ENCODE assay signal across 9 cellular contexts in the genomic region with DNA sequence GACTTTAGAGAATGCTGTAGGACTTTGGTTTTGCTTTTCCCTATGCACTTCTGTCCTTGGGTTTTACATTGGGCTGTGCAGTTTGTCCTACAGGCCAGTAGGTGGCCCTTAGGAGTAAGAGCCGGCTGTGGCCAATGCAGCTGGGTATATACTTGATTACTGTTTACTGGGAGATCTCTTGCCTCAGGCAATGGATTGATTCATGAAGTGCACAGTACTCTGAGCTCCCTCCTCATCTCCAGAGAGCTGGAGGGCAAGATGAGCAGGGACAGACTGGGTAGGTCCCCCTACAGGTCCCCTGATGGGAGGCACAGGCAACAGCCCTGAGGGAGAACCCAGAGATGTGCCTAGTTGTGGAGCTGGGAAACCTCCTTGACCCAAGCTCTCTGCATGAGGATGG.
DNase-seq lines count a peak whose midpoint lies in the region; FAIRE-seq and TF ChIP-seq lines count a peak whose summit lies in the region.
"Had no signal": no experiment of that assay in that cellular context is flagged by ENCODE, and none has a peak within 500 bp of the region (broad histone marks: within the 10 kb centered on the region; RNA-seq: fewer than 3 reads in every experiment).

No MANE protein-coding gene starts in this region.

- POLR2A ChIA-PET in HEK293T (lab: Yijun Ruan, JAX) = no interaction called here

- H3K36me3 ChIP-seq in kidney (ENCODE audit: control insufficient read depth in 1 of 2, insufficient read depth in 2 of 2, low read length in 2 of 2) = no peaks in the 10 kb centered on the region
- H3K36me3 ChIP-seq: neutrophil had no signal

- no peak overlapping the region for H3K9ac ChIP-seq in kidney (ENCODE audit: low read length in 2 of 2)

- DNase-seq in AG09319 (ENCODE audit: extremely low read depth, low read depth) = peak; percentile 40
- peak; percentile 37 for DNase-seq in HEK293T (ENCODE audit: extremely low spot score)
- DNase-seq in M059J (ENCODE audit: low read depth) = peak; percentile 59
- peak; percentile 1 for DNase-seq in amniotic stem cell (lab: John Stamatoyannopoulos, UW)
- DNase-seq in kidney = no peak
- no peak for DNase-seq in activated CD4-positive, CD25-positive, alpha-beta regulatory T cell (lab: John Stamatoyannopoulos, UW)
- no peak for DNase-seq in effector CD8-positive, alpha-beta T cell (lab: John Stamatoyannopoulos, UW)

- H3K4me3 ChIP-seq in GM12875 (ENCODE audit: low read depth, low read length) (no peak overlapping the region), kidney (ENCODE audit: low read length in 2 of 2) (no peak overlapping the region)

- no peak overlapping the region for H3K27ac ChIP-seq in kidney (ENCODE audit: low read depth in 2 of 2, low read length in 2 of 2)
- H3K27ac ChIP-seq: neutrophil had no signal

- TF ChIP-seq CTCF in AG09319 (IDR thresholded peaks at IDR 0.05; ENCODE audit: low read depth, low read length) = peak; percentile 91
- TF ChIP-seq CTCF in GM12875 (IDR thresholded peaks at IDR 0.05; ENCODE audit: borderline replicate concordance, insufficient read depth, low read depth, low read length) = peak; percentile 75
- peak; percentile 39 for TF ChIP-seq CTCF in kidney (IDR thresholded peaks at IDR 0.05; ENCODE audit: borderline replicate concordance, extremely low read depth, insufficient read depth)

- no peaks in the 10 kb centered on the region for H3K9me3 ChIP-seq in kidney (ENCODE audit: control insufficient read depth in 1 of 2, low read length in 2 of 2)
- H3K9me3 ChIP-seq: neutrophil had no signal

- CTCF ChIA-PET in HEK293T (lab: Yijun Ruan, JAX) = interaction anchor here (1.1 kb wide), 1 partner anchor 9 kb away, joined by 3 read pairs; no protein-coding TSS in a partner anchor

- FAIRE-seq in kidney (lab: Jason Lieb, UNC) = no peak

- no peaks in the 10 kb centered on the region for H3K4me1 ChIP-seq in kidney (ENCODE audit: control insufficient read depth in 1 of 2, insufficient read depth in 1 of 2, low read depth in 1 of 2, low read length in 2 of 2)

- intact Hi-C loops in kidney (cut with DNase I) = no loop called here

TF ChIP-seq in HEK293T, 16 proteins besides CTCF, POLR2A, EP300 and RAD21:
- TF ChIP-seq LEF1 (IDR thresholded peaks at IDR 0.05; ENCODE audit: borderline replicate concordance) (no peak), BHLHE40 (IDR thresholded peaks at IDR 0.05; ENCODE audit: borderline replicate concordance) (no peak), SP1 (IDR thresholded peaks at IDR 0.05) (no peak), TARDBP (IDR thresholded peaks at IDR 0.05) (no peak), ARNT (IDR thresholded peaks at IDR 0.05) (no peak)

Comparison
In these comparisons a context has a peak if more than half of its experiments do, and no peak if none do; other contexts are left out.
1. DNase-seq: peak in AG09319 (single experiment), HEK293T (single experiment), M059J (single experiment) and amniotic stem cell (single experiment); none in kidney (single experiment), activated CD4-positive, CD25-positive, alpha-beta regulatory T cell (0 of 4) and effector CD8-positive, alpha-beta T cell (single experiment).
2. CTCF ChIP-seq: peak in every context shown above with its lines; median percentile 91 in AG09319; 75 in GM12875; 39 in kidney.